ENCODE assay signal across 3 cellular contexts in the genomic region with DNA sequence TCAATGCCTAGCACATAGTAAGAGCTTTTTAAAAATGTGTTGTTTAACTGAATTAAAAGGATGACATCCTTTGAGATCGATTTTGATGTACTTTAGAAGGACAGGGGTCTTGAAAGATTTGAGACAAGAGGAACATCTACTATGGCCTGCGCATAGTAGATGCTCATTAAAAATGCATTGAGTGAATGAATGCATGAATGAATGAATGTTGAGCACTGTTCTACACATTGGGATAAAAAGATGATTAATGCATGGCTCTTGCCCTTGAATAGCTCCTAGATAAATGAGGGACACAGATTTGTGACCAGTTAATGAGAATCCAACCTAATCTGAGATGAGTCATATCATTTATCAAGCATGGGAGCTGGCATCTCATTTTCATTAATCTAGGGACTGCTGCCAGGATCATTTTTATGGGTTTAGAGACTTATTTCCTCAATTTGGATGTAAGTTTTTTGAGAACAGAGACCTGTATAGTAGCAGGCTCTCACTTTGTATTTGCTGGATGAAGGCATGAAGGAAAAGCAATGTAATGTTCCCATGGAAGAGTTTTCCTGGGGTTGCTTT.
TF ChIP-seq lines count a peak whose summit lies in the region.

No MANE protein-coding gene starts in this region.

TF ChIP-seq in A549, 52 proteins besides CTCF, POLR2A, EP300 and RAD21:
- TF ChIP-seq, protein P1, sequence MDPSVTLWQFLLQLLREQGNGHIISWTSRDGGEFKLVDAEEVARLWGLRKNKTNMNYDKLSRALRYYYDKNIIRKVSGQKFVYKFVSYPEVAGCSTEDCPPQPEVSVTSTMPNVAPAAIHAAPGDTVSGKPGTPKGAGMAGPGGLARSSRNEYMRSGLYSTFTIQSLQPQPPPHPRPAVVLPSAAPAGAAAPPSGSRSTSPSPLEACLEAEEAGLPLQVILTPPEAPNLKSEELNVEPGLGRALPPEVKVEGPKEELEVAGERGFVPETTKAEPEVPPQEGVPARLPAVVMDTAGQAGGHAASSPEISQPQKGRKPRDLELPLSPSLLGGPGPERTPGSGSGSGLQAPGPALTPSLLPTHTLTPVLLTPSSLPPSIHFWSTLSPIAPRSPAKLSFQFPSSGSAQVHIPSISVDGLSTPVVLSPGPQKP (IDR thresholded peaks at IDR 0.05; ENCODE audit: low read depth, low read length), result no peak
- no peak for TF ChIP-seq EHMT2 (IDR thresholded peaks at IDR 0.05; ENCODE audit: low read depth)
- no peak for TF ChIP-seq FOSL2 (IDR thresholded peaks at IDR 0.05)
- 0 out of 2 replicates have a peak, but pooled peaks have one; percentile 15 for TF ChIP-seq FOSL2 (CRISPR knock-in tag; IDR thresholded peaks at IDR 0.05)

TF ChIP-seq in IMR-90, 13 proteins besides CTCF, POLR2A, EP300 and RAD21:
- TF ChIP-seq FOS (IDR thresholded peaks at IDR 0.05; ENCODE audit: low read depth, low read length), result 0 out of 2 replicates have a peak, but pooled peaks have one; percentile 8
- TF ChIP-seq CEBPB (IDR thresholded peaks at IDR 0.05; ENCODE audit: low read depth, low read length), result no peak
- TF ChIP-seq, protein P2, sequence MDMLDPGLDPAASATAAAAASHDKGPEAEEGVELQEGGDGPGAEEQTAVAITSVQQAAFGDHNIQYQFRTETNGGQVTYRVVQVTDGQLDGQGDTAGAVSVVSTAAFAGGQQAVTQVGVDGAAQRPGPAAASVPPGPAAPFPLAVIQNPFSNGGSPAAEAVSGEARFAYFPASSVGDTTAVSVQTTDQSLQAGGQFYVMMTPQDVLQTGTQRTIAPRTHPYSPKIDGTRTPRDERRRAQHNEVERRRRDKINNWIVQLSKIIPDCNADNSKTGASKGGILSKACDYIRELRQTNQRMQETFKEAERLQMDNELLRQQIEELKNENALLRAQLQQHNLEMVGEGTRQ (IDR thresholded peaks at IDR 0.05; ENCODE audit: low read depth, low read length), result no peak
- no peak for TF ChIP-seq NFE2L2 (IDR thresholded peaks at IDR 0.05; ENCODE audit: low read depth, low read length)

TF ChIP-seq in K562, 482 proteins besides CTCF, POLR2A, EP300 and RAD21:
- peak; percentile 88 for TF ChIP-seq ZNF24 (IDR thresholded peaks at IDR 0.05)
- TF ChIP-seq GATA2 (CRISPR knock-in tag; IDR thresholded peaks at IDR 0.05), result no peak
- no peak for TF ChIP-seq SRSF3 (IDR thresholded peaks at IDR 0.05; ENCODE audit: insufficient read depth, low read length)
